In the genomic region with DNA sequence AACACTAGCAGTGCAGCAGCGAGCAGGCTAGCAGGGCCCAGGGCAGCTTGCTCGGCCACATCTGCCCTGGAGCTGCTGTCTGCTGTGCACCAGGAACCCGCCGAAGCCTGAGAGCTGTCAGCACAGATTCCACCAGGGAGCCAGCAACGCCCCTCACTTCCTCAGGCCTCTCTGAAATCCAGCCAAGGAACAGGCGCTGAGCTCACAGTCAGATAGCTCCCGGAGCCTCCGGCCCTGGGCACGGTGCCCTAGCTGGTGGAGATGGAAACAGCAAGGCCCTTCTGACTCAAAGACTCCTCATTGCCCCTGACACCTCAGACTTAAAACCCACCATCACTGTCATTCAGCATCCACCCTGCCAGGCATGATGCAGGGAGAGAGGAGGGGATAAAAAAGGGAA, we compare ENCODE assay signal across 8 cellular contexts.
DNase-seq lines count a peak whose midpoint lies in the region; ATAC-seq and TF ChIP-seq lines count a peak whose summit lies in the region.

No MANE protein-coding gene starts in this region.

- no peaks in the 10 kb centered on the region for H3K36me3 Mint-ChIP-seq in stimulated activated effector memory CD8-positive, alpha-beta T cell treated with anti-CD3 and anti-CD28 coated beads, Interleukin-12 subunit alpha, Interleukin-12 subunit beta, amount 100 ng/mL, for 72 hours

- peaks cover 22% of the 10 kb centered on the region for H3K4me1 ChIP-seq in left ventricle myocardium inferior

- intact Hi-C loops in left ventricle myocardium inferior (cut with micrococcal nuclease): no loop called here

- H3K36me3 ChIP-seq in left ventricle myocardium inferior: no peaks in the 10 kb centered on the region

- H3K4me1 Mint-ChIP-seq in stimulated activated effector memory CD8-positive, alpha-beta T cell treated with anti-CD3 and anti-CD28 coated beads, Interleukin-12 subunit alpha, Interleukin-12 subunit beta, amount 100 ng/mL, for 72 hours: no peaks in the 10 kb centered on the region

- H3K9me3 ChIP-seq in left ventricle myocardium inferior (replicated peaks): no peaks in the 10 kb centered on the region

- H3K27ac Mint-ChIP-seq in stimulated activated effector memory CD8-positive, alpha-beta T cell treated with anti-CD3 and anti-CD28 coated beads, Interleukin-12 subunit alpha, Interleukin-12 subunit beta, amount 100 ng/mL, for 72 hours: no peak overlapping the region

- no peaks in the 10 kb centered on the region for H3K9me3 Mint-ChIP-seq in stimulated activated effector memory CD8-positive, alpha-beta T cell treated with anti-CD3 and anti-CD28 coated beads, Interleukin-12 subunit alpha, Interleukin-12 subunit beta, amount 100 ng/mL, for 72 hours

- H3K4me3 ChIP-seq in left ventricle myocardium inferior: no peak overlapping the region

- no peaks in the 10 kb centered on the region for H3K27me3 ChIP-seq in left ventricle myocardium inferior (ENCODE audit: low read depth)

- DNase-seq in GM03348 (ENCODE audit: low spot score) (peak; percentile 93), anterior cingulate cortex (lab: John Stamatoyannopoulos, UW) (peak in 50 of 58 donors; percentile 3 to 70 (median 28)), left ventricle myocardium inferior (peak; percentile 89), retina (peak; percentile 58), NOMO-1 treated with dmso at 0.1 percent for 144 hours (lab: John Stamatoyannopoulos, UW; ENCODE audit: unreplicated experiment) (no peak)
- DNase-seq in activated CD4-positive, CD25-positive, alpha-beta regulatory T cell treated with anti-CD3 and anti-CD28 coated beads, Interleukin-2, amount 50 U/mL, for 72 hours: no peak
- no peak for DNase-seq in stimulated activated effector memory CD8-positive, alpha-beta T cell treated with anti-CD3 and anti-CD28 coated beads, Interleukin-12 subunit alpha, Interleukin-12 subunit beta, amount 100 ng/mL, for 72 hours (ENCODE audit: low spot score in 2 of 2)

- no peak for TF ChIP-seq CTCF in left ventricle myocardium inferior (IDR thresholded peaks at IDR 0.05; ENCODE audit: borderline replicate concordance)

- peak overlapping the region; percentile 50 for H3K27ac ChIP-seq in left ventricle myocardium inferior (replicated peaks)

- ATAC-seq in GM18498 (IDR thresholded peaks at IDR 0.05; ENCODE audit: unreplicated experiment): no peak
- ATAC-seq in stimulated activated effector memory CD8-positive, alpha-beta T cell treated with anti-CD3 and anti-CD28 coated beads, Interleukin-12 subunit alpha, Interleukin-12 subunit beta, amount 100 ng/mL, for 72 hours: no peak

- H3K4me3 Mint-ChIP-seq in stimulated activated effector memory CD8-positive, alpha-beta T cell treated with anti-CD3 and anti-CD28 coated beads, Interleukin-12 subunit alpha, Interleukin-12 subunit beta, amount 100 ng/mL, for 72 hours: no peak overlapping the region

Comparison
In these comparisons a context has a peak if more than half of its experiments do, and no peak if none do; other contexts are left out.
1. DNase-seq: peak in GM03348 (single experiment), anterior cingulate cortex (50 of 58), left ventricle myocardium inferior (single experiment) and retina (single experiment); none in activated CD4-positive, CD25-positive, alpha-beta regulatory T cell treated with anti-CD3 and anti-CD28 coated beads, Interleukin-2, amount 50 U/mL, for 72 hours (single experiment), NOMO-1 treated with dmso at 0.1 percent for 144 hours (single experiment) and stimulated activated effector memory CD8-positive, alpha-beta T cell treated with anti-CD3 and anti-CD28 coated beads, Interleukin-12 subunit alpha, Interleukin-12 subunit beta, amount 100 ng/mL, for 72 hours (0 of 2).